1 cellular context compared by ENCODE assay signal in genomic region chr5:43602818-43603534, GRCh38.
A peak's percentile ranks its signal among the peaks of the same experiment; 100 is the strongest.
TF ChIP-seq lines count a peak whose summit lies in the region.

TSS of gene NNT (plus strand) at chr5:43603180. CDS start at chr5:43609196, 6,016 bp downstream.

TF ChIP-seq in HepG2, 621 proteins besides CTCF, POLR2A, EP300 and RAD21 (continued from another document and continues in another):
- peak; percentile 31; the same call in 1 of the 2 replicates for TF ChIP-seq ZNF124 (CRISPR knock-in tag; IDR thresholded peaks at IDR 0.05)
- TF ChIP-seq MIER3 (CRISPR knock-in tag; IDR thresholded peaks at IDR 0.05; ENCODE audit: borderline replicate concordance): no peak
- peak; percentile 91; the same call in 1 of the 2 replicates for TF ChIP-seq TMF1 (CRISPR knock-in tag; IDR thresholded peaks at IDR 0.05; ENCODE audit: low read depth)
- no peak for TF ChIP-seq FOSL1 (CRISPR knock-in tag; IDR thresholded peaks at IDR 0.05; ENCODE audit: borderline replicate concordance)
- no peak for TF ChIP-seq ZBTB3 (CRISPR knock-in tag; IDR thresholded peaks at IDR 0.05; ENCODE audit: borderline replicate concordance, low read depth)
- TF ChIP-seq GPN1 (CRISPR knock-in tag; IDR thresholded peaks at IDR 0.05; ENCODE audit: borderline replicate concordance): no peak
- peak; percentile 81 for TF ChIP-seq RBFOX2 (IDR thresholded peaks at IDR 0.05; ENCODE audit: low read depth, low read length)
- peak; percentile 37 for TF ChIP-seq HNRNPLL (IDR thresholded peaks at IDR 0.05; ENCODE audit: low read depth, low read length, poor library complexity, severe bottlenecking)
- TF ChIP-seq TEF (CRISPR knock-in tag; IDR thresholded peaks at IDR 0.05): peak; percentile 71; the same call in 1 of the 2 replicates
- TF ChIP-seq EZH2 (conservative IDR thresholded peaks at IDR 0.05; ENCODE audit: low read depth, low read length): no peak
- no peak for TF ChIP-seq RFXANK (CRISPR knock-in tag; IDR thresholded peaks at IDR 0.05)
- TF ChIP-seq POGZ (CRISPR knock-in tag; IDR thresholded peaks at IDR 0.05): peak; percentile 71
- TF ChIP-seq MIER2 (CRISPR knock-in tag; IDR thresholded peaks at IDR 0.05): no peak
- TF ChIP-seq ZNF83 (CRISPR knock-in tag; IDR thresholded peaks at IDR 0.05; ENCODE audit: borderline replicate concordance): no peak
- peak; percentile 98 for TF ChIP-seq ZNF800 (CRISPR knock-in tag; IDR thresholded peaks at IDR 0.05)
- TF ChIP-seq NCOR1 (IDR thresholded peaks at IDR 0.05; ENCODE audit: borderline replicate concordance, low read length): no peak
- TF ChIP-seq MAFF (IDR thresholded peaks at IDR 0.05; ENCODE audit: low read depth, low read length): no peak
- TF ChIP-seq ZBTB33 (CRISPR knock-in tag; IDR thresholded peaks at IDR 0.05): no peak
- peak; percentile 23 for TF ChIP-seq ZNF746 (CRISPR knock-in tag; IDR thresholded peaks at IDR 0.05)
- no peak; the same call in 1 of the 2 replicates for TF ChIP-seq ETV6 (CRISPR knock-in tag; conservative IDR thresholded peaks at IDR 0.05)
- TF ChIP-seq ZBTB38 (CRISPR knock-in tag; IDR thresholded peaks at IDR 0.05): 0 out of 2 replicates have a peak, but pooled peaks have one; percentile 14
- TF ChIP-seq ZHX2 (IDR thresholded peaks at IDR 0.05; ENCODE audit: low read depth): no peak
- peak; percentile 87; the same call in 1 of the 2 replicates for TF ChIP-seq ZHX2 (CRISPR knock-in tag; IDR thresholded peaks at IDR 0.05; ENCODE audit: borderline replicate concordance)
- TF ChIP-seq ZKSCAN1 (IDR thresholded peaks at IDR 0.05; ENCODE audit: low read length): no peak
- TF ChIP-seq NR2F2 (IDR thresholded peaks at IDR 0.05; ENCODE audit: borderline replicate concordance, low read depth): no peak
- no peak for TF ChIP-seq ZNF207 (IDR thresholded peaks at IDR 0.05; ENCODE audit: borderline replicate concordance)
- peak; percentile 80 for TF ChIP-seq KAT8 (CRISPR knock-in tag; IDR thresholded peaks at IDR 0.05)
- TF ChIP-seq ATF4 (CRISPR knock-in tag; IDR thresholded peaks at IDR 0.05): no peak
- TF ChIP-seq SAFB2 (CRISPR knock-in tag; IDR thresholded peaks at IDR 0.05; ENCODE audit: borderline replicate concordance, low read depth): no peak
- no peak for TF ChIP-seq ZNF547 (CRISPR knock-in tag; IDR thresholded peaks at IDR 0.05)
- no peak for TF ChIP-seq IKZF4 (CRISPR knock-in tag; IDR thresholded peaks at IDR 0.05; ENCODE audit: borderline replicate concordance, low read depth, not compliant biosample characterization)
- no peak for TF ChIP-seq ZNF101 (CRISPR knock-in tag; IDR thresholded peaks at IDR 0.05; ENCODE audit: borderline replicate concordance, low read depth)
- TF ChIP-seq SKIL (CRISPR knock-in tag; IDR thresholded peaks at IDR 0.05; ENCODE audit: borderline replicate concordance): no peak
- 0 out of 2 replicates have a peak, but pooled peaks have one; percentile 13 for TF ChIP-seq MIXL1 (CRISPR knock-in tag; IDR thresholded peaks at IDR 0.05)
- no peak for TF ChIP-seq SOX6 (IDR thresholded peaks at IDR 0.05)
- no peak for TF ChIP-seq SOX6 (CRISPR knock-in tag; IDR thresholded peaks at IDR 0.05)
- no peak for TF ChIP-seq SCMH1 (CRISPR knock-in tag; IDR thresholded peaks at IDR 0.05; ENCODE audit: borderline replicate concordance)
- no peak for TF ChIP-seq ZC3H13 (CRISPR knock-in tag; IDR thresholded peaks at IDR 0.05)
- TF ChIP-seq ZNF670 (CRISPR knock-in tag; IDR thresholded peaks at IDR 0.05; ENCODE audit: borderline replicate concordance): peak; percentile 71; the same call in 1 of the 2 replicates
- no peak for TF ChIP-seq ATF7 (IDR thresholded peaks at IDR 0.05)
- TF ChIP-seq ATF7 (CRISPR knock-in tag; IDR thresholded peaks at IDR 0.05): no peak
- TF ChIP-seq MTERF4 (CRISPR knock-in tag; IDR thresholded peaks at IDR 0.05): peak; percentile 34; the same call in 1 of the 2 replicates
- TF ChIP-seq HMGXB3 (CRISPR knock-in tag; IDR thresholded peaks at IDR 0.05; ENCODE audit: borderline replicate concordance): no peak; the same call in 1 of the 2 replicates
- TF ChIP-seq ERF (CRISPR knock-in tag; IDR thresholded peaks at IDR 0.05): peak; percentile 81; the same call in 1 of the 2 replicates
- peak; percentile 93 for TF ChIP-seq ZFP90 (CRISPR knock-in tag; IDR thresholded peaks at IDR 0.05; ENCODE audit: borderline replicate concordance)
- TF ChIP-seq ZNF724P (CRISPR knock-in tag; IDR thresholded peaks at IDR 0.05; ENCODE audit: borderline replicate concordance): peak; percentile 59; the same call in 1 of the 2 replicates
- peak; percentile 69 for TF ChIP-seq HDAC1 (CRISPR knock-in tag; IDR thresholded peaks at IDR 0.05)
